1 cellular context compared by ENCODE assay signal in the genomic region with DNA sequence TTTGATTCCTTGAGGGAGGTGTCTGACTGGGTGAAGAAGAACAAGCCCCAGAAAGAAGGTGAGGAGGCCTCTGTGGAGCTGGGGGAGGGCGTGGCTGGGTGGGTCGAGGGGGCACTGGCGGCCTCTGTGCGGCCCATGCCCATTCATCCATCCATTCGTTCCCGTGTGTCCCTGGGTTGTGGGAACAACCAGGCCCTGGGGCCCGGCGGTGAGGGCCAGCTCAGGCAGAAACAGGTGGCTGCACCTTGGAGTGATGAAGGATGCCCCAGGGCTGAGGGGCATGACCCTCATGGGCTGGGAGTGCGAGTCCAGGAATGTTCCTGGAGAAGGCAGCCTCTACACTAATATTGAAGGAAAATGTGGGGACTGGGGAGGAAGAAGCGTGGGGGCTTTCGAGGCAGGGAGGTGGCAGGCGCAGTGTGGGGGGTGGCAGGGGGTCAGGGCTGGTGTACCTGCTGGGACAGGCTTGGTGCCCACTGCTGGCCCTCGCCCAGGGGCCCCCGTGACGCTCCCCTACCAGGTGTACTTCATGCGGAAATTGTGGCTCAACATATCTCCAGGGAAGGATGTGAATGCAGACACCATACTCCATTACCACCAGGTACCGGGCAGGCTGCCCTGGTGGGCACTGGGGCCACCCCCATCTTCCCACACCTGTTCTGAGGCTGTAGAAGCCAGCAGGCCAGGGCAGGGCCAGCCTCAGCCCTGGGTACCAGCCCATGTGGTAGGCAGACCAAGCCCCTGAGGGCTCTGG.
TF ChIP-seq lines count a peak whose summit lies in the region.

No MANE protein-coding gene starts in this region.

TF ChIP-seq in IMR-90, 13 proteins besides CTCF, POLR2A, EP300 and RAD21:
- no peak for TF ChIP-seq RCOR1 (IDR thresholded peaks at IDR 0.05; ENCODE audit: insufficient replicate concordance, low read length)
- TF ChIP-seq MXI1 (IDR thresholded peaks at IDR 0.05; ENCODE audit: borderline replicate concordance, low read depth, low read length): no peak
- TF ChIP-seq MAZ (IDR thresholded peaks at IDR 0.05; ENCODE audit: borderline replicate concordance, low read depth, low read length): no peak
- TF ChIP-seq NFE2L2 (IDR thresholded peaks at IDR 0.05; ENCODE audit: low read depth, low read length): no peak
- no peak for TF ChIP-seq USF2 (IDR thresholded peaks at IDR 0.05; ENCODE audit: low read depth, low read length)
- TF ChIP-seq CHD1 (IDR thresholded peaks at IDR 0.05; ENCODE audit: low read depth, low read length): no peak
- TF ChIP-seq ELK1 (IDR thresholded peaks at IDR 0.05; ENCODE audit: borderline replicate concordance, low read depth, low read length): no peak
